Comparison of ENCODE assay signal across 15 cellular contexts in genomic region chr9:419571-420156, GRCh38.
DNase-seq lines count a peak whose midpoint lies in the region; ATAC-seq, FAIRE-seq and TF ChIP-seq lines count a peak whose summit lies in the region.
"Had no signal": no experiment of that assay in that cellular context is flagged by ENCODE, and none has a peak within 500 bp of the region (broad histone marks: within the 10 kb centered on the region; RNA-seq: fewer than 3 reads in every experiment).

No MANE protein-coding gene starts in this region.

- peak in 1 of 2 experiments; percentile 64; a peak in 4 of 6 replicates for ATAC-seq in A549
- no peak for ATAC-seq in GM21786 (IDR thresholded peaks at IDR 0.05; ENCODE audit: unreplicated experiment)
- no peak for ATAC-seq in GM21528 (IDR thresholded peaks at IDR 0.05; ENCODE audit: low FRiP score, unreplicated experiment)
- ATAC-seq: K562, upper lobe of right lung had no signal

- DNase-seq in A549 (ENCODE audit: low read depth in 1 of 2, low spot score in 1 of 2): peak in 1 of 2 experiments; percentile 18
- DNase-seq in HFFc6: peak; percentile 62
- peak; percentile 93 for DNase-seq in astrocyte of the hippocampus (ENCODE audit: low read depth, low spot score)
- peak; percentile 20 for DNase-seq in hepatocyte (ENCODE audit: low spot score)
- DNase-seq in stimulated activated CD4-positive, alpha-beta T cell treated with anti-CD3 and anti-CD28 coated beads, Interleukin-4, amount 100 ng/mL, for 4 hours: no peak
- DNase-seq in CD4-positive, alpha-beta memory T cell: no peak
- DNase-seq: activated naive CD4-positive, alpha-beta T cell treated with anti-CD3 and anti-CD28 coated beads for 36 hours; NCI-H748 treated with DMSO at 0.1 percent for 48 hours; SHP77; stimulated activated CD4-positive, alpha-beta T cell treated with anti-CD3 and anti-CD28 coated beads, Interleukin-1b, Interleukin-23, amount 100 ng/mL, for 48 hours; upper lobe of right lung had no signal

- no peak for TF ChIP-seq CTCF in A549 (IDR thresholded peaks at IDR 0.05)
- no peak for TF ChIP-seq CTCF in HFFc6 (IDR thresholded peaks at IDR 0.05)
- TF ChIP-seq CTCF in hepatocyte (IDR thresholded peaks at IDR 0.05; ENCODE audit: poor library complexity): no peak

- H3K9me3 Mint-ChIP-seq in HFFc6: no peaks in the 10 kb centered on the region
- H3K9me3 Mint-ChIP-seq in CD4-positive, alpha-beta memory T cell: no peaks in the 10 kb centered on the region
- H3K9me3 Mint-ChIP-seq: activated naive CD4-positive, alpha-beta T cell treated with anti-CD3 and anti-CD28 coated beads for 36 hours had no signal

- no peak overlapping the region for H2AFZ ChIP-seq in hepatocyte

- H3K4me2 ChIP-seq in A549: no peak overlapping the region
- no peak overlapping the region for H3K4me2 ChIP-seq in hepatocyte

- peaks cover 3% of the 10 kb centered on the region for H3K27me3 Mint-ChIP-seq in HFFc6 (ENCODE audit: insufficient read depth)
- H3K27me3 Mint-ChIP-seq in CD4-positive, alpha-beta memory T cell: no peaks in the 10 kb centered on the region

- CTCF ChIA-PET in A549 (lab: Yijun Ruan, JAX): interaction anchor here (1.1 to 1.4 kb wide), 3 partner anchors 8 to 474 kb away, joined by 3 to 5 read pairs (median 3); partner anchors contain the start of gene KANK1
- CTCF ChIA-PET in CD4-positive, alpha-beta memory T cell (lab: Charles Lee; ENCODE audit: partially characterized antibody): interaction anchor here (0.6 kb wide), 1 partner anchor 14 kb away, joined by 3 read pairs; no protein-coding TSS in a partner anchor

- H3K9me2 ChIP-seq in hepatocyte (replicated peaks; ENCODE audit: insufficient read depth): no peaks in the 10 kb centered on the region

- no peak overlapping the region; the same call in 1 of the 2 replicates for H3K27ac Mint-ChIP-seq in HFFc6
- H3K27ac Mint-ChIP-seq in CD4-positive, alpha-beta memory T cell: peak overlapping the region in 1 of 7 donors; percentile 30
- H3K27ac Mint-ChIP-seq: activated naive CD4-positive, alpha-beta T cell treated with anti-CD3 and anti-CD28 coated beads for 36 hours had no signal

- TF ChIP-seq RAD21 in A549 (conservative IDR thresholded peaks at IDR 0.05 in 1 of 2, IDR thresholded peaks at IDR 0.05 in 1 of 2): no peak

- H3K4me1 ChIP-seq in A549 (peaks cover 9% of the 10 kb centered on the region; the same call in 1 of the 3 replicates), hepatocyte (ENCODE audit: insufficient read depth) (no peaks in the 10 kb centered on the region)
- H3K4me1 ChIP-seq in CD4-positive, alpha-beta memory T cell (ENCODE audit: insufficient read depth, low read length): no peaks in the 10 kb centered on the region
- H3K4me1 ChIP-seq: upper lobe of right lung had no signal

- H3K4me1 Mint-ChIP-seq in HFFc6 (ENCODE audit: low read depth): peaks cover 15% of the 10 kb centered on the region
- peaks cover 0 to 2% (median 0%) of the 10 kb centered on the region in 4 donors for H3K4me1 Mint-ChIP-seq in CD4-positive, alpha-beta memory T cell

- TF ChIP-seq POLR2A in A549 (IDR thresholded peaks at IDR 0.05; ENCODE audit: low read length): no peak

- no peak for FAIRE-seq in A549 (lab: Jason Lieb, UNC)
- FAIRE-seq: colon, K562 had no signal

- H3K27ac ChIP-seq in A549 (no peak overlapping the region), hepatocyte (no peak overlapping the region)
- H3K27ac ChIP-seq in CD4-positive, alpha-beta memory T cell (ENCODE audit: low read depth, low read length): no peak overlapping the region
- H3K27ac ChIP-seq: upper lobe of right lung had no signal

- no peak for TF ChIP-seq EP300 in A549 (IDR thresholded peaks at IDR 0.05)

- no peaks in the 10 kb centered on the region for H3K36me3 Mint-ChIP-seq in HFFc6 (ENCODE audit: low read depth)
- H3K36me3 Mint-ChIP-seq in CD4-positive, alpha-beta memory T cell: peaks cover 72 to 89% of the 10 kb centered on the region in 2 donors

- intact Hi-C loops in CD4-positive, alpha-beta memory T cell (cut with micrococcal nuclease): no loop called here

- H3K4me3 ChIP-seq in A549 (no peak overlapping the region), hepatocyte (no peak overlapping the region)
- H3K4me3 ChIP-seq in CD4-positive, alpha-beta memory T cell (ENCODE audit: low read length in 2 of 2): no peak overlapping the region
- H3K4me3 ChIP-seq: K562, upper lobe of right lung had no signal

- POLR2A ChIA-PET in A549 (lab: Yijun Ruan, JAX): no interaction called here
- POLR2A ChIA-PET in CD4-positive, alpha-beta memory T cell (lab: Charles Lee; ENCODE audit: partially characterized antibody): no interaction called here

- 45% methylated on average over 5 of the region's 5 CpGs for WGBS in A549 (ENCODE audit: missing lambda C conversion rate)
- 68% methylated on average over 5 of the region's 5 CpGs for WGBS in hepatocyte (ENCODE audit: low lambda C conversion rate, missing lambda C conversion rate)

- H3K9me3 ChIP-seq in A549 (no peaks in the 10 kb centered on the region), hepatocyte (ENCODE audit: low read depth) (no peaks in the 10 kb centered on the region)
- no peaks in the 10 kb centered on the region for H3K9me3 ChIP-seq in CD4-positive, alpha-beta memory T cell (ENCODE audit: control insufficient read depth in 1 of 2, low read length in 2 of 2)
- H3K9me3 ChIP-seq: upper lobe of right lung had no signal

- no peaks in the 10 kb centered on the region for H3K27me3 ChIP-seq in hepatocyte
- H3K27me3 ChIP-seq in CD4-positive, alpha-beta memory T cell (ENCODE audit: insufficient read depth, low read length): no peaks in the 10 kb centered on the region
- H3K27me3 ChIP-seq: upper lobe of right lung had no signal

- no peaks in the 10 kb centered on the region for H3K79me2 ChIP-seq in hepatocyte

- no peaks in the 10 kb centered on the region for H4K20me1 ChIP-seq in hepatocyte (ENCODE audit: insufficient read depth, poor library complexity, severe bottlenecking)

- H3K4me3 Mint-ChIP-seq in HFFc6: no peak overlapping the region
- H3K4me3 Mint-ChIP-seq in CD4-positive, alpha-beta memory T cell: no peak overlapping the region
- H3K4me3 Mint-ChIP-seq: activated naive CD4-positive, alpha-beta T cell treated with anti-CD3 and anti-CD28 coated beads for 36 hours had no signal

- no peaks in the 10 kb centered on the region for H3K36me3 ChIP-seq in hepatocyte (replicated peaks; ENCODE audit: insufficient read depth, low read depth)
- H3K36me3 ChIP-seq in CD4-positive, alpha-beta memory T cell (ENCODE audit: insufficient read depth, low read length): peaks cover 78% of the 10 kb centered on the region

TF ChIP-seq in A549, 52 proteins besides CTCF, POLR2A, EP300 and RAD21:
- TF ChIP-seq GATA3 (IDR thresholded peaks at IDR 0.05; ENCODE audit: borderline replicate concordance): peak; percentile 47; the same call in 1 of the 2 replicates
- TF ChIP-seq, protein P1, sequence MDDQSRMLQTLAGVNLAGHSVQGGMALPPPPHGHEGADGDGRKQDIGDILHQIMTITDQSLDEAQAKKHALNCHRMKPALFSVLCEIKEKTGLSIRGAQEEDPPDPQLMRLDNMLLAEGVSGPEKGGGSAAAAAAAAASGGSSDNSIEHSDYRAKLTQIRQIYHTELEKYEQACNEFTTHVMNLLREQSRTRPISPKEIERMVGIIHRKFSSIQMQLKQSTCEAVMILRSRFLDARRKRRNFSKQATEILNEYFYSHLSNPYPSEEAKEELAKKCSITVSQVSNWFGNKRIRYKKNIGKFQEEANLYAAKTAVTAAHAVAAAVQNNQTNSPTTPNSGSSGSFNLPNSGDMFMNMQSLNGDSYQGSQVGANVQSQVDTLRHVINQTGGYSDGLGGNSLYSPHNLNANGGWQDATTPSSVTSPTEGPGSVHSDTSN (IDR thresholded peaks at IDR 0.05): no peak

Comparison
In these comparisons a context has a peak if more than half of its experiments do, and no peak if none do; other contexts are left out.
1. DNase-seq: peak in HFFc6 (single experiment), astrocyte of the hippocampus (single experiment) and hepatocyte (single experiment); none in stimulated activated CD4-positive, alpha-beta T cell treated with anti-CD3 and anti-CD28 coated beads, Interleukin-4, amount 100 ng/mL, for 4 hours (0 of 2) and CD4-positive, alpha-beta memory T cell (0 of 5).